In the genomic region with DNA sequence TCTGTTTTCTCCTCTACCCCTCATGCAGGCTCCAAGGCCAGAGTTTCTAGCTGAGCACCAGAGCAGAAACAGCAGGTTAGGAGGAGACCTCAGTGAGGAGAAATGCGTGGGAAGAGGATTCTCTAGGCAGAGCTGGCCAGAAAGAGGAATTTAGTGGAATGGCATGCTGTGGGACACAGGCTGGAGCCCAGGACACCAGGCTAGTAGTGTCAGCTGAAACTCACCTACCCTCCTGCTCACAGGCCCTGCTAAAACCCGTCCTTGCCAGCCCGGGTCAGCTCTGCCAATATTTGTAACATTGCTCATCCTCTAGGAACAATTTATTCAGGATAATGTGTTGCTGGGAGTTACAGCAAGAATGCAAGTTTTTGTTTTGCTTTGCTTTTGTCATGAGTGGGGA, we compare ENCODE assay signal across 19 cellular contexts. TPM values are rescaled to one million over a fixed set of nuclear protein-coding genes. Genes with fewer than 3 reads are reported as not detected.
DNase-seq lines count a peak whose midpoint lies in the region; ATAC-seq and TF ChIP-seq lines count a peak whose summit lies in the region.
"Had no signal": no experiment of that assay in that cellular context is flagged by ENCODE, and none has a peak within 500 bp of the region (broad histone marks: within the 10 kb centered on the region; RNA-seq: fewer than 3 reads in every experiment).

No MANE protein-coding gene starts in this region.

- no peak overlapping the region for H3K4me3 ChIP-seq in AG09309 (ENCODE audit: control insufficient read depth, low read depth, low read length)
- H3K4me3 ChIP-seq: hepatocyte, SK-N-MC had no signal

- TF ChIP-seq CTCF in AG09309 (IDR thresholded peaks at IDR 0.05; ENCODE audit: control insufficient read depth, insufficient read depth, low read depth, low read length, missing control alignments) = no peak

- no peak for ATAC-seq in GM21619 (IDR thresholded peaks at IDR 0.05; ENCODE audit: unreplicated experiment)
- ATAC-seq: activated naive CD8-positive, alpha-beta T cell treated with anti-CD3 and anti-CD28 coated beads, Interleukin-2, amount 50 U/mL, for 24 hours; activated T-cell treated with anti-CD3 and anti-CD28 coated beads, Interleukin-2, amount 50 U/mL, for 4 hours; left colon; stimulated activated memory B cell treated with anti-CD40 and anti-IgM and Interleukin-4, amounts not matched to agents 10 μg/mL and 1 μg/mL and 100 μg/mL, for 72 hours had no signal

- peak; percentile 24 for DNase-seq in AG09309 (ENCODE audit: low read depth)
- DNase-seq in HT1080 (ENCODE audit: low read depth) = peak; percentile 9
- DNase-seq in dedifferentiated amniotic fluid mesenchymal stem cell (ENCODE audit: extremely low spot score) = peak; percentile 26
- DNase-seq in left kidney (ENCODE audit: low read depth, low spot score) = peak; percentile 53
- DNase-seq in activated T-cell treated with anti-CD3 and anti-CD28 coated beads, Interleukin-2, amount 50 U/mL, for 48 hours = no peak
- no peak for DNase-seq in NCI-H2107 (lab: John Stamatoyannopoulos, UW)
- no peak for DNase-seq in NCI-H2029 (lab: John Stamatoyannopoulos, UW)
- DNase-seq: activated CD4-positive, alpha-beta T cell treated with anti-CD3 and anti-CD28 coated beads, Interleukin-2, amount 50 U/mL, for 4 hours; activated naive CD8-positive, alpha-beta T cell treated with anti-CD3 and anti-CD28 coated beads, Interleukin-2, amount 50 U/mL, for 24 hours; activated T-cell treated with anti-CD3 and anti-CD28 coated beads, Interleukin-2, amount 50 U/mL, for 4 hours; left colon; NCI-H2081; NCI-H526; trophoblast cell had no signal

RNA-seq across cellular contexts. Expression of a gene that starts 40.2 kb away (rescaled TPM):
- total RNA-seq in HT1080 (2014; rRNA removed; shearing (Covaris generic)) = not detected in 2 replicates
- polyA plus RNA-seq in HT1080 (2015; cell fraction: cytosol; rRNA removed) = not detected in 2 replicates
- not detected in 2 replicates for polyA plus RNA-seq in HT1080 (2015; cell fraction: nucleus; rRNA removed)
- total RNA-seq: activated T-cell treated with anti-CD3 and anti-CD28 coated beads, Interleukin-2, amount 50 U/mL, for 4 hours; endothelial cell of umbilical vein; left colon had no signal
- polyA plus RNA-seq: endothelial cell of umbilical vein had no signal

Comparison
In these comparisons a context has a peak if more than half of its experiments do, and no peak if none do; other contexts are left out.
1. DNase-seq: peak in AG09309 (single experiment), HT1080 (single experiment), dedifferentiated amniotic fluid mesenchymal stem cell (single experiment) and left kidney (single experiment); none in activated T-cell treated with anti-CD3 and anti-CD28 coated beads, Interleukin-2, amount 50 U/mL, for 48 hours (0 of 2), NCI-H2107 (single experiment) and NCI-H2029 (single experiment).